In the genomic region with DNA sequence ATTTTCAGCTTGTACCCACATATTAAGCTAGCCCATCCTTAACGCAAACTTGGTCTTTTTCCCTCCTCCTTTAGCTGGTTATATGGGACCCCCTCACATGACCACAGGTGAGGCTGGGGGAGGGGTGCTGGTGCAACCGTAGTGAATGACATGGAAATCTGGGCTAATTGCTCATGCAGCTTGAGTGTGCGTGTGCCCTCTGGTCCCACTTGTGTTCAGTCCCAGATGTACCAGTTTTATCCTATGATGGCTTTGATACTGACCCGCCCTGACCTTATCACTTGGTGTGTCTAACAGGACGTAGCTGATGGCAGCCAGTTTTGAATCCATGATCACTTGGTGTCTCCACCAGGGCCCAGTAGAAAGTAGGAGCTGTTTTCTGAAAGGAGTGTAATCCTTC, we compare ENCODE assay signal across 23 cellular contexts. TPM values are rescaled to one million over a fixed set of nuclear protein-coding genes. Genes with fewer than 3 reads are reported as not detected.
DNase-seq lines count a peak whose midpoint lies in the region; ATAC-seq, FAIRE-seq and TF ChIP-seq lines count a peak whose summit lies in the region.
"Had no signal": no experiment of that assay in that cellular context is flagged by ENCODE, and none has a peak within 500 bp of the region (broad histone marks: within the 10 kb centered on the region; RNA-seq: fewer than 3 reads in every experiment).

No MANE protein-coding gene starts in this region.

- no peak overlapping the region for H3K4me2 ChIP-seq in astrocyte (ENCODE audit: low read length)
- H3K4me2 ChIP-seq: BLaER1 had no signal

- peaks cover 5% of the 10 kb centered on the region for H3K9me3 Mint-ChIP-seq in activated naive CD4-positive, alpha-beta T cell treated with anti-CD3 and anti-CD28 coated beads, Interleukin-2, amount 50 U/mL, for 24 hours
- peaks cover 3% of the 10 kb centered on the region for H3K9me3 Mint-ChIP-seq in astrocyte (ENCODE audit: unreplicated experiment)
- H3K9me3 Mint-ChIP-seq: CD4-positive, alpha-beta T cell; CD8-positive, alpha-beta T cell had no signal

- H3K4me3 ChIP-seq in astrocyte (ENCODE audit: insufficient read depth, low read depth, low read length): no peak overlapping the region
- H3K4me3 ChIP-seq: BLaER1, GM12878 had no signal

- DNase-seq in activated naive CD4-positive, alpha-beta T cell treated with Interleukin-2 at 50 U/mL for 16 hours: no peak
- no peak for DNase-seq in astrocyte (ENCODE audit: low read depth)
- no peak for DNase-seq in DMS53 (lab: John Stamatoyannopoulos, UW)
- DNase-seq: ACHN; BE2C; C1 segment of cervical spinal cord; Caco-2; Calu3; CD4-positive, alpha-beta T cell; CD8-positive, alpha-beta T cell; DMS79; DND-41; EL; GDM1 had no signal

- H3K4me1 Mint-ChIP-seq in activated naive CD4-positive, alpha-beta T cell treated with anti-CD3 and anti-CD28 coated beads, Interleukin-2, amount 50 U/mL, for 24 hours: peaks cover 79% of the 10 kb centered on the region
- H3K4me1 Mint-ChIP-seq in astrocyte (ENCODE audit: low read depth, unreplicated experiment): peaks cover 15% of the 10 kb centered on the region

- no peak overlapping the region for H3K27ac ChIP-seq in astrocyte (ENCODE audit: low read depth, low read length)
- H3K27ac ChIP-seq: 22Rv1, BLaER1 had no signal

- H2AFZ ChIP-seq in astrocyte (ENCODE audit: low read depth, low read length): no peak overlapping the region

- H3K27ac Mint-ChIP-seq in activated naive CD4-positive, alpha-beta T cell treated with anti-CD3 and anti-CD28 coated beads, Interleukin-2, amount 50 U/mL, for 24 hours: peak overlapping the region; percentile 41
- H3K27ac Mint-ChIP-seq in astrocyte (ENCODE audit: unreplicated experiment): peak overlapping the region; percentile 23
- H3K27ac Mint-ChIP-seq: CD8-positive, alpha-beta T cell had no signal

- TF ChIP-seq CTCF in astrocyte (IDR thresholded peaks at IDR 0.05; ENCODE audit: insufficient read depth, low read depth, low read length): no peak

- FAIRE-seq in astrocyte (lab: Jason Lieb, UNC): no peak
- FAIRE-seq: A204.1, D721Med, GM12878, GM12892, GM18507 had no signal

- H3K36me3 ChIP-seq in astrocyte (ENCODE audit: insufficient read depth, low read length): no peaks in the 10 kb centered on the region
- H3K36me3 ChIP-seq: BE2C, BLaER1 had no signal

- no peaks in the 10 kb centered on the region for H3K79me2 ChIP-seq in astrocyte (ENCODE audit: insufficient read depth, low read length)

- H3K27me3 Mint-ChIP-seq in activated naive CD4-positive, alpha-beta T cell treated with anti-CD3 and anti-CD28 coated beads, Interleukin-2, amount 50 U/mL, for 24 hours: no peaks in the 10 kb centered on the region
- H3K27me3 Mint-ChIP-seq in astrocyte (ENCODE audit: low read depth, unreplicated experiment): no peaks in the 10 kb centered on the region
- H3K27me3 Mint-ChIP-seq: CD4-positive, alpha-beta T cell had no signal

- H4K20me1 ChIP-seq in astrocyte (ENCODE audit: insufficient read depth, low read length): no peaks in the 10 kb centered on the region
- H4K20me1 ChIP-seq: BLaER1 had no signal

- no peaks in the 10 kb centered on the region for H3K27me3 ChIP-seq in astrocyte (ENCODE audit: insufficient read depth, low read length)
- H3K27me3 ChIP-seq: BE2C, BLaER1 had no signal

- H3K9ac ChIP-seq in astrocyte (ENCODE audit: low read length): no peak overlapping the region
- H3K9ac ChIP-seq: BLaER1 had no signal

- H3K36me3 Mint-ChIP-seq in activated naive CD4-positive, alpha-beta T cell treated with anti-CD3 and anti-CD28 coated beads, Interleukin-2, amount 50 U/mL, for 24 hours: peaks cover 3% of the 10 kb centered on the region
- peaks cover 2% of the 10 kb centered on the region for H3K36me3 Mint-ChIP-seq in astrocyte (ENCODE audit: low read depth, unreplicated experiment)

- ATAC-seq in GM21447 (IDR thresholded peaks at IDR 0.05; ENCODE audit: unreplicated experiment): no peak
- ATAC-seq: CD8-positive, alpha-beta T cell; GM12878 had no signal

- peaks cover 7% of the 10 kb centered on the region for H3K4me1 ChIP-seq in astrocyte (ENCODE audit: insufficient read depth, low read length)

- no peaks in the 10 kb centered on the region for H3K9me3 ChIP-seq in astrocyte (ENCODE audit: insufficient read depth, low read depth, low read length)
- H3K9me3 ChIP-seq: BE2C, BLaER1, Caco-2 had no signal

- no peak overlapping the region for H3K4me3 Mint-ChIP-seq in activated naive CD4-positive, alpha-beta T cell treated with anti-CD3 and anti-CD28 coated beads, Interleukin-2, amount 50 U/mL, for 24 hours
- H3K4me3 Mint-ChIP-seq in astrocyte (ENCODE audit: unreplicated experiment): no peak overlapping the region
- H3K4me3 Mint-ChIP-seq: CD4-positive, alpha-beta T cell; CD8-positive, alpha-beta T cell had no signal

RNA-seq across cellular contexts. Expression of a gene that starts 5.1 kb away (rescaled TPM):
- 63.0 and 63.8 TPM in 2 replicates for total RNA-seq in astrocyte
